3 cellular contexts compared by ENCODE assay signal in genomic region chr1:73756817-73757216, GRCh38.
TF ChIP-seq lines count a peak whose summit lies in the region.

No MANE protein-coding gene starts in this region.

TF ChIP-seq in HepG2, 621 proteins besides CTCF, POLR2A, EP300 and RAD21:
- TF ChIP-seq MAFF (IDR thresholded peaks at IDR 0.05; ENCODE audit: low read depth, low read length), result peak; percentile 62
- peak; percentile 50 to 84 for TF ChIP-seq MAFK (conservative IDR thresholded peaks at IDR 0.05 in 1 of 2, IDR thresholded peaks at IDR 0.05 in 1 of 2; ENCODE audit: low read length in 2 of 2)
- TF ChIP-seq SP140L (CRISPR knock-in tag; IDR thresholded peaks at IDR 0.05; ENCODE audit: borderline replicate concordance), result no peak

TF ChIP-seq in IMR-90, 13 proteins besides CTCF, POLR2A, EP300 and RAD21:
- peak; percentile 72 for TF ChIP-seq MAFK (IDR thresholded peaks at IDR 0.05; ENCODE audit: low read depth, low read length)
- TF ChIP-seq MAZ (IDR thresholded peaks at IDR 0.05; ENCODE audit: borderline replicate concordance, low read depth, low read length), result no peak

TF ChIP-seq in K562, 482 proteins besides CTCF, POLR2A, EP300 and RAD21:
- TF ChIP-seq MAFF (IDR thresholded peaks at IDR 0.05; ENCODE audit: low read length) (peak; percentile 21; the same call in 1 of the 2 replicates), ELK1 (CRISPR knock-in tag; IDR thresholded peaks at IDR 0.05) (no peak), ZNF316 (IDR thresholded peaks at IDR 0.05) (peak; percentile 63), C11orf30 (IDR thresholded peaks at IDR 0.05; ENCODE audit: low read depth) (peak; percentile 37; the same call in 1 of the 2 replicates)
